ENCODE assay signal across 8 cellular contexts in the genomic region with DNA sequence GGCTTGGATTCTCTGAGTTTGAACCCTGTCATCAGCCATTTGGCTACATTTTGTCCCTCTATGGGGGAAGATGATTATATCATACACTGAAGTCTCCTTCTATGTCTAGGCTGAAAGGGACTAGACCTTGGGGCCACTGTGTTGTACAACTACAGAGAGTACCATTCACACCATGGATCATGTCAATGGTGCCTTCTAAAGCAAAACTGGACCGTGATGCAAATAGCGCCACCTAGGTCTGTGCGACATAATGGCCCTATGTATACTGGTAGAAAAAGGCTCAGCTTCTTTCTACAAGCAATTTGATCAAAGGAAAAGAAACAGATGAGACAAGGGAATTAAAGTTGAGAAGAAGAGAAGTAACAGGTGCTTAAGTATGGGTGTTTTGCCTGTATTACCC.
A peak's percentile ranks its signal among the peaks of the same experiment; 100 is the strongest.
DNase-seq lines count a peak whose midpoint lies in the region; ATAC-seq, FAIRE-seq and TF ChIP-seq lines count a peak whose summit lies in the region.

No MANE protein-coding gene starts in this region.

- no peak for FAIRE-seq in frontal cortex (lab: Jason Lieb, UNC)

- H3K27me3 ChIP-seq in lower lobe of right lung (ENCODE audit: low read depth) = no peaks in the 10 kb centered on the region

- DNase-seq in COLO829 (ENCODE audit: low spot score) = peak; percentile 17
- peak; percentile 45 for DNase-seq in HT-29 (ENCODE audit: low spot score)
- DNase-seq in activated naive CD4-positive, alpha-beta T cell treated with anti-CD3 and anti-CD28 coated beads, Interleukin-2, amount 50 U/mL, for 72 hours (ENCODE audit: low spot score in 2 of 2) = peak in 1 of 2 donors; percentile 22
- DNase-seq in lower lobe of right lung = no peak
- no peak for DNase-seq in frontal cortex (ENCODE audit: low spot score in 2 of 2)
- DNase-seq in mesenteric fat pad (ENCODE audit: low spot score) = no peak

- H3K36me3 ChIP-seq in lower lobe of right lung = no peaks in the 10 kb centered on the region

- ATAC-seq in activated naive CD4-positive, alpha-beta T cell treated with anti-CD3 and anti-CD28 coated beads, Interleukin-2, amount 50 U/mL, for 72 hours = peak; percentile 47 to 48
- ATAC-seq in lower lobe of right lung = peak; percentile 54 to 64
- no peak for ATAC-seq in GM21367 (IDR thresholded peaks at IDR 0.05; ENCODE audit: unreplicated experiment)
- no peak for ATAC-seq in HG03565 (IDR thresholded peaks at IDR 0.05; ENCODE audit: unreplicated experiment)

- no peaks in the 10 kb centered on the region for H3K36me3 Mint-ChIP-seq in activated naive CD4-positive, alpha-beta T cell treated with anti-CD3 and anti-CD28 coated beads, Interleukin-2, amount 50 U/mL, for 72 hours

- H3K9me3 Mint-ChIP-seq in activated naive CD4-positive, alpha-beta T cell treated with anti-CD3 and anti-CD28 coated beads, Interleukin-2, amount 50 U/mL, for 72 hours = no peaks in the 10 kb centered on the region

- intact Hi-C loops in lower lobe of right lung (cut with DNase I) = no loop called here

- no peak overlapping the region for H3K4me3 ChIP-seq in lower lobe of right lung

- H3K4me1 ChIP-seq in lower lobe of right lung = no peaks in the 10 kb centered on the region

- no peak overlapping the region for H3K27ac ChIP-seq in lower lobe of right lung

- H3K27ac Mint-ChIP-seq in activated naive CD4-positive, alpha-beta T cell treated with anti-CD3 and anti-CD28 coated beads, Interleukin-2, amount 50 U/mL, for 72 hours = no peak overlapping the region

- TF ChIP-seq CTCF in lower lobe of right lung (IDR thresholded peaks at IDR 0.05) = peak; percentile 43

- H3K9me3 ChIP-seq in lower lobe of right lung = no peaks in the 10 kb centered on the region

Comparison
In these comparisons a context has a peak if more than half of its experiments do, and no peak if none do; other contexts are left out.
1. DNase-seq: peak in COLO829 (single experiment) and HT-29 (single experiment); none in lower lobe of right lung (single experiment), frontal cortex (0 of 2) and mesenteric fat pad (single experiment).
2. ATAC-seq: peak in activated naive CD4-positive, alpha-beta T cell treated with anti-CD3 and anti-CD28 coated beads, Interleukin-2, amount 50 U/mL, for 72 hours (2 of 2) and lower lobe of right lung (2 of 2); none in GM21367 (single experiment) and HG03565 (single experiment).